ENCODE assay signal across 18 cellular contexts in genomic region chr2:70551156-70551555, GRCh38. TPM values are rescaled to one million over a fixed set of nuclear protein-coding genes. Genes with fewer than 3 reads are reported as not detected.
DNase-seq lines count a peak whose midpoint lies in the region; ATAC-seq and TF ChIP-seq lines count a peak whose summit lies in the region.
"Had no signal": no experiment of that assay in that cellular context is flagged by ENCODE, and none has a peak within 500 bp of the region (broad histone marks: within the 10 kb centered on the region; RNA-seq: fewer than 3 reads in every experiment).

No MANE protein-coding gene starts in this region.

- TF ChIP-seq CTCF in natural killer cell (IDR thresholded peaks at IDR 0.05) (no peak), mammary epithelial cell (conservative IDR thresholded peaks at IDR 0.05 in 1 of 2, IDR thresholded peaks at IDR 0.05 in 1 of 2; ENCODE audit: extremely low read depth in 1 of 2, insufficient read depth in 1 of 2, low read depth in 1 of 2, low read length in 2 of 2) (no peak), kidney epithelial cell (IDR thresholded peaks at IDR 0.05; ENCODE audit: insufficient read depth, low read length, poor library complexity, severe bottlenecking) (no peak), type B pancreatic cell (conservative IDR thresholded peaks at IDR 0.05) (no peak), heart left ventricle (IDR thresholded peaks at IDR 0.05) (no peak)

- peak overlapping the region; percentile 98 for H3K9ac ChIP-seq in mammary epithelial cell (ENCODE audit: insufficient read depth, low read length)
- H3K9ac ChIP-seq: BLaER1 had no signal

- no peak for DNase-seq in natural killer cell
- DNase-seq in natural killer cell treated with Interleukin-12 subunit alpha and Interleukin-12 subunit beta and Interleukin-15 and Interleukin-18, amount 100 ng/mL, for 72 hours (ENCODE audit: low spot score): no peak
- no peak for DNase-seq in mammary epithelial cell
- no peak for DNase-seq in kidney epithelial cell (ENCODE audit: low read depth)
- DNase-seq in type B pancreatic cell (ENCODE audit: extremely low spot score, unreplicated experiment): no peak
- DNase-seq in heart left ventricle: no peak
- DNase-seq in anterior cingulate cortex (lab: John Stamatoyannopoulos, UW): no peak
- no peak for DNase-seq in activated CD4-positive, alpha-beta T cell treated with anti-CD3 and anti-CD28 coated beads for 4 hours
- DNase-seq: activated naive CD4-positive, alpha-beta T cell treated with anti-CD3 and anti-CD28 coated beads, Interleukin-2, amount 50 U/mL, for 16 hours; activated T-cell treated with anti-CD3 and anti-CD28 coated beads, Interleukin-2, amount 50 U/mL, for 48 hours; aorta; effector CD8-positive, alpha-beta T cell; left colon; MV-4-11; SHP77 had no signal

- H3K9me3 Mint-ChIP-seq in natural killer cell (no peaks in the 10 kb centered on the region), type B pancreatic cell (no peaks in the 10 kb centered on the region)
- H3K9me3 Mint-ChIP-seq in natural killer cell treated with Interleukin-12 subunit alpha and Interleukin-12 subunit beta and Interleukin-15 and Interleukin-18, amount 100 ng/mL, for 72 hours: no peaks in the 10 kb centered on the region
- H3K9me3 Mint-ChIP-seq: central memory CD8-positive, alpha-beta T cell had no signal

- H3K27ac Mint-ChIP-seq in natural killer cell: peak overlapping the region in 1 of 2 donors; percentile 74
- H3K27ac Mint-ChIP-seq in natural killer cell treated with Interleukin-12 subunit alpha and Interleukin-12 subunit beta and Interleukin-15 and Interleukin-18, amount 100 ng/mL, for 72 hours: no peak overlapping the region
- H3K27ac Mint-ChIP-seq in type B pancreatic cell: no peak overlapping the region

- peaks cover 85% of the 10 kb centered on the region for H3K79me2 ChIP-seq in mammary epithelial cell (ENCODE audit: insufficient read depth, low read length)

- no peaks in the 10 kb centered on the region for H3K36me3 ChIP-seq in mammary epithelial cell (ENCODE audit: insufficient read depth, low read length)
- no peaks in the 10 kb centered on the region for H3K36me3 ChIP-seq in kidney epithelial cell (ENCODE audit: control insufficient read depth, insufficient read depth, low read length)
- H3K36me3 ChIP-seq in heart left ventricle: no peaks in the 10 kb centered on the region
- H3K36me3 ChIP-seq: BLaER1 had no signal

- no peaks in the 10 kb centered on the region for H3K9me3 ChIP-seq in mammary epithelial cell (replicated peaks; ENCODE audit: insufficient read depth, low read length)
- H3K9me3 ChIP-seq in heart left ventricle: no peaks in the 10 kb centered on the region
- H3K9me3 ChIP-seq: BLaER1 had no signal

- CTCF ChIA-PET in mammary epithelial cell (lab: Charles Lee; ENCODE audit: low non-redundant PET): no interaction called here

- no peak for ATAC-seq in natural killer cell
- no peak for ATAC-seq in natural killer cell treated with Interleukin-12 subunit alpha and Interleukin-12 subunit beta and Interleukin-15 and Interleukin-18, amount 100 ng/mL, for 72 hours
- no peak for ATAC-seq in heart left ventricle
- ATAC-seq: activated CD4-positive, CD25-positive, alpha-beta regulatory T cell treated with anti-CD3 and anti-CD28 coated beads, Interleukin-2, amount 50 U/mL, for 24 hours; left colon had no signal

- peak overlapping the region; percentile 95 for H3K4me3 Mint-ChIP-seq in natural killer cell
- no peak overlapping the region for H3K4me3 Mint-ChIP-seq in natural killer cell treated with Interleukin-12 subunit alpha and Interleukin-12 subunit beta and Interleukin-15 and Interleukin-18, amount 100 ng/mL, for 72 hours
- peak overlapping the region; percentile 75 for H3K4me3 Mint-ChIP-seq in type B pancreatic cell
- H3K4me3 Mint-ChIP-seq: central memory CD8-positive, alpha-beta T cell had no signal

- dilution Hi-C loops in mammary epithelial cell (cut with HindIII; ENCODE audit: low sequenced_read_pairs): loop anchor here (5.0 kb wide), 2 partner anchors 79 to 91 kb away; no protein-coding TSS in a partner anchor

- H3K27me3 ChIP-seq in mammary epithelial cell (ENCODE audit: insufficient read depth, low read length) (no peaks in the 10 kb centered on the region), kidney epithelial cell (ENCODE audit: control insufficient read depth, insufficient read depth, low read length) (peaks cover 4% of the 10 kb centered on the region), heart left ventricle (peaks cover 8 to 59% (median 16%) of the 10 kb centered on the region in 9 donors)

- H3K36me3 Mint-ChIP-seq in natural killer cell (no peaks in the 10 kb centered on the region), type B pancreatic cell (peaks cover 5% of the 10 kb centered on the region)
- no peaks in the 10 kb centered on the region for H3K36me3 Mint-ChIP-seq in natural killer cell treated with Interleukin-12 subunit alpha and Interleukin-12 subunit beta and Interleukin-15 and Interleukin-18, amount 100 ng/mL, for 72 hours

- BruUV-seq in mammary epithelial cell (replicated peaks; lab: Mats Ljungman, UMichigan): no TSS peak

- TF ChIP-seq POLR2A in heart left ventricle (IDR thresholded peaks at IDR 0.05): no peak

- peaks cover 0 to 4% of the 10 kb centered on the region in 2 donors for H3K27me3 Mint-ChIP-seq in natural killer cell (ENCODE audit: low read depth in 2 of 2)
- peaks cover 0 to 10% of the 10 kb centered on the region in 2 donors for H3K27me3 Mint-ChIP-seq in natural killer cell treated with Interleukin-12 subunit alpha and Interleukin-12 subunit beta and Interleukin-15 and Interleukin-18, amount 100 ng/mL, for 72 hours
- peaks cover 62% of the 10 kb centered on the region for H3K27me3 Mint-ChIP-seq in type B pancreatic cell
- H3K27me3 Mint-ChIP-seq: central memory CD8-positive, alpha-beta T cell had no signal

- H3K4me3 ChIP-seq in mammary epithelial cell (replicated peaks in 1 of 3; ENCODE audit: insufficient read depth in 1 of 3, low read depth in 2 of 3, low read length in 3 of 3) (peak overlapping the region in 2 of 3 experiments; percentile 85 to 98), kidney epithelial cell (ENCODE audit: low read depth, low read length) (peak overlapping the region; percentile 11), heart left ventricle (no peak overlapping the region)
- H3K4me3 ChIP-seq: BLaER1 had no signal

- in situ Hi-C loops in mammary epithelial cell (cut with MboI; ENCODE audit: low sequenced_read_pairs in 2 of 2): loop anchor here in 1 of 2 donors (5.0 kb wide), 1 partner anchor 209 kb away; no protein-coding TSS in a partner anchor

- H3K4me1 Mint-ChIP-seq in natural killer cell: peaks cover 35 to 46% of the 10 kb centered on the region in 2 donors
- H3K4me1 Mint-ChIP-seq in natural killer cell treated with Interleukin-12 subunit alpha and Interleukin-12 subunit beta and Interleukin-15 and Interleukin-18, amount 100 ng/mL, for 72 hours (ENCODE audit: low read depth in 2 of 2): peaks cover 23 to 24% of the 10 kb centered on the region in 2 donors
- peaks cover 14% of the 10 kb centered on the region for H3K4me1 Mint-ChIP-seq in type B pancreatic cell (ENCODE audit: unreplicated experiment)

- H4K20me1 ChIP-seq in mammary epithelial cell (ENCODE audit: insufficient read depth, low read length): peaks cover 2% of the 10 kb centered on the region

- intact Hi-C loops in natural killer cell (cut with micrococcal nuclease): loop anchor here (5.0 kb wide), 1 partner anchor 44 kb away; no protein-coding TSS in a partner anchor
- intact Hi-C loops in mammary epithelial cell (cut with micrococcal nuclease): loop anchor here (5.0 kb wide), 2 partner anchors 89 to 164 kb away; no protein-coding TSS in a partner anchor
- intact Hi-C loops in heart left ventricle (cut with DNase I): loop anchor here in 2 of 10 donors (10.0 kb wide), 2 partner anchors 64 to 206 kb away; no protein-coding TSS in a partner anchor

- H3K4me2 ChIP-seq in mammary epithelial cell (ENCODE audit: insufficient read depth, low read depth, low read length): peak overlapping the region; percentile 88
- H3K4me2 ChIP-seq: BLaER1 had no signal

- H2AFZ ChIP-seq in mammary epithelial cell (ENCODE audit: low read depth, low read length): no peak overlapping the region

- H3K27ac ChIP-seq in mammary epithelial cell (ENCODE audit: insufficient read depth, low read depth, low read length) (peak overlapping the region; percentile 94), heart left ventricle (no peak overlapping the region)
- H3K27ac ChIP-seq: BLaER1 had no signal

- WGBS in mammary epithelial cell (ENCODE audit: low coverage, missing lambda C conversion rate): 96% methylated on average over 7 of the region's 7 CpGs
- WGBS in heart left ventricle, 4 donors: 48 to 63% (median 56%) methylated on average over 7 of the region's 7 CpGs

- H3K4me1 ChIP-seq in mammary epithelial cell (ENCODE audit: insufficient read depth, low read length) (peaks cover 24% of the 10 kb centered on the region), heart left ventricle (peaks cover 0 to 23% (median 11%) of the 10 kb centered on the region in 12 donors)

RNA-seq across cellular contexts. Expression of gene TGFA, which starts 2.5 kb away (rescaled TPM):
- total RNA-seq in natural killer cell (10 to 100 TPM in 1 of 3 donors, 1 to 10 TPM in 2; 5.0 to 13.3 (median 8.6) TPM), mammary epithelial cell (100 to 1,000 TPM in 1 of 2 donors, 10 to 100 TPM in 1; 59.2 to 126 TPM), kidney epithelial cell (72.1 and 74.4 TPM in 2 replicates), type B pancreatic cell (ENCODE audit: low replicate concordance) (6.8 and 21.0 TPM in 2 replicates), heart left ventricle (1 to 10 TPM in 5 of 9 donors, under 1 TPM in 4; 0.56 to 4.9 (median 1.0) TPM)
- total RNA-seq in natural killer cell treated with Interleukin-12 subunit alpha and Interleukin-12 subunit beta and Interleukin-15 and Interleukin-18, amount 100 ng/mL, for 72 hours: 1 to 10 TPM in 1 of 2 donors, under 1 TPM in 1; 0.86 to 1.6 TPM
- polyA plus RNA-seq in mammary epithelial cell (82.0 TPM), heart left ventricle (1 to 10 TPM in 1 of 2 donors, under 1 TPM in 1; 0.50 to 1.3 TPM)
- 88.0 TPM for polyA minus RNA-seq in mammary epithelial cell

Comparison
In these comparisons a context has a peak if more than half of its experiments do, and no peak if none do; other contexts are left out.
1. H3K4me3 ChIP-seq: peak in mammary epithelial cell (2 of 3) and kidney epithelial cell (single experiment); none in heart left ventricle (0 of 12).